8 cellular contexts compared by ENCODE assay signal in genomic region chr1:92831762-92832536, GRCh38. TPM values are rescaled to one million over a fixed set of nuclear protein-coding genes. Genes with fewer than 3 reads are reported as not detected.
DNase-seq lines count a peak whose midpoint lies in the region; ATAC-seq and TF ChIP-seq lines count a peak whose summit lies in the region.

RPL5 (plus strand) TSS chr1:92832040; CDS start chr1:92832115, 75 bp downstream.

- no peaks in the 10 kb centered on the region for H3K9me3 Mint-ChIP-seq in CD4-positive, CD25-positive, alpha-beta regulatory T cell
- no peaks in the 10 kb centered on the region for H3K9me3 Mint-ChIP-seq in dendritic cell treated with granulocyte-macrophage colony-stimulating factor and Interleukin-4, amounts not matched to agents 40 ng/mL and 50 ng/mL, for 4 days

- H3K27me3 ChIP-seq in CD4-positive, CD25-positive, alpha-beta regulatory T cell (ENCODE audit: control insufficient read depth, insufficient read depth, low read length) = no peaks in the 10 kb centered on the region
- no peaks in the 10 kb centered on the region for H3K27me3 ChIP-seq in left lung

- peaks cover 17 to 52% (median 43%) of the 10 kb centered on the region in 4 donors for H3K4me1 Mint-ChIP-seq in CD4-positive, CD25-positive, alpha-beta regulatory T cell
- peaks cover 17% of the 10 kb centered on the region for H3K4me1 Mint-ChIP-seq in dendritic cell treated with granulocyte-macrophage colony-stimulating factor and Interleukin-4, amounts not matched to agents 40 ng/mL and 50 ng/mL, for 4 days (ENCODE audit: low read depth)

- H3K4me3 ChIP-seq in CD4-positive, CD25-positive, alpha-beta regulatory T cell (ENCODE audit: low read depth, low read length) = peak within 1 kb of the TSS; percentile 96
- H3K4me3 ChIP-seq in left lung = peak within 1 kb of the TSS; percentile 74 to 86

- peaks cover 4% of the 10 kb centered on the region for H3K27me3 Mint-ChIP-seq in CD4-positive, CD25-positive, alpha-beta regulatory T cell
- no peaks in the 10 kb centered on the region for H3K27me3 Mint-ChIP-seq in dendritic cell treated with granulocyte-macrophage colony-stimulating factor and Interleukin-4, amounts not matched to agents 40 ng/mL and 50 ng/mL, for 4 days

- DNase-seq in CD4-positive, CD25-positive, alpha-beta regulatory T cell = peak; percentile 95 to 99 (median 98)
- DNase-seq in NCI-H748 (lab: John Stamatoyannopoulos, UW; ENCODE audit: unreplicated experiment) (peak; percentile 93), left lung (peak; percentile 97 to 98)
- peak; percentile 96 for DNase-seq in activated CD4-positive, alpha-beta T cell treated with anti-CD3 and anti-CD28 coated beads, Interleukin-2, amount 50 U/mL, for 1 hour
- peak; percentile 96 to 97 for DNase-seq in stimulated activated CD4-positive, alpha-beta T cell treated with anti-CD3 and anti-CD28 coated beads, Interleukin-2, amount 100 ng/mL, for 48 hours

- peak; percentile 88 to 90 for ATAC-seq in CD4-positive, CD25-positive, alpha-beta regulatory T cell (ENCODE audit: low read depth in 2 of 2)
- peak; percentile 89 for ATAC-seq in GM19372 (IDR thresholded peaks at IDR 0.05; ENCODE audit: low read depth, unreplicated experiment)
- peak; percentile 94 for ATAC-seq in HG03558 (IDR thresholded peaks at IDR 0.05; ENCODE audit: extremely low read depth, unreplicated experiment)
- peak; percentile 98 for ATAC-seq in left lung

- peak within 1 kb of the TSS; percentile 93 for H3K27ac ChIP-seq in CD4-positive, CD25-positive, alpha-beta regulatory T cell (ENCODE audit: insufficient read depth, low read length, poor library complexity, severe bottlenecking)
- H3K27ac ChIP-seq in left lung = peak within 1 kb of the TSS; percentile 86 to 88

- TF ChIP-seq CTCF in left lung (IDR thresholded peaks at IDR 0.05) = peak; percentile 94 to 96

- peaks cover 32% of the 10 kb centered on the region for H3K36me3 ChIP-seq in CD4-positive, CD25-positive, alpha-beta regulatory T cell (ENCODE audit: control insufficient read depth, insufficient read depth, low read length)
- peaks cover 3 to 36% of the 10 kb centered on the region in 2 donors for H3K36me3 ChIP-seq in left lung

- H3K36me3 Mint-ChIP-seq in CD4-positive, CD25-positive, alpha-beta regulatory T cell = peaks cover 36% of the 10 kb centered on the region
- peaks cover 53% of the 10 kb centered on the region for H3K36me3 Mint-ChIP-seq in dendritic cell treated with granulocyte-macrophage colony-stimulating factor and Interleukin-4, amounts not matched to agents 40 ng/mL and 50 ng/mL, for 4 days (ENCODE audit: low read depth)

- H3K4me1 ChIP-seq in CD4-positive, CD25-positive, alpha-beta regulatory T cell (ENCODE audit: control insufficient read depth, insufficient read depth, low read length, poor library complexity, severe bottlenecking) = peaks cover 44% of the 10 kb centered on the region
- H3K4me1 ChIP-seq in left lung = peaks cover 14 to 43% of the 10 kb centered on the region in 2 donors

- peak within 1 kb of the TSS; percentile 96 to 100 (median 98) for H3K4me3 Mint-ChIP-seq in CD4-positive, CD25-positive, alpha-beta regulatory T cell
- H3K4me3 Mint-ChIP-seq in dendritic cell treated with granulocyte-macrophage colony-stimulating factor and Interleukin-4, amounts not matched to agents 40 ng/mL and 50 ng/mL, for 4 days = peak within 1 kb of the TSS; percentile 98

- no peaks in the 10 kb centered on the region for H3K9me3 ChIP-seq in CD4-positive, CD25-positive, alpha-beta regulatory T cell (ENCODE audit: control insufficient read depth in 2 of 2, low read length in 2 of 2)
- no peaks in the 10 kb centered on the region for H3K9me3 ChIP-seq in left lung

- H3K27ac Mint-ChIP-seq in CD4-positive, CD25-positive, alpha-beta regulatory T cell = peak within 1 kb of the TSS; percentile 99 to 100 (median 100)
- peak within 1 kb of the TSS; percentile 96 for H3K27ac Mint-ChIP-seq in dendritic cell treated with granulocyte-macrophage colony-stimulating factor and Interleukin-4, amounts not matched to agents 40 ng/mL and 50 ng/mL, for 4 days

- intact Hi-C loops in dendritic cell treated with granulocyte-macrophage colony-stimulating factor and Interleukin-4, amounts not matched to agents 40 ng/mL and 50 ng/mL, for 4 days (cut with micrococcal nuclease) = loop anchor here (2.0 kb wide), 1 partner anchor 47 kb away; the partner anchor contains the start of gene EVI5
- intact Hi-C loops in left lung (cut with DNase I) = no loop called here

RNA-seq across cellular contexts. Expression of gene RPL5, which starts in this region (rescaled TPM):
- total RNA-seq in CD4-positive, CD25-positive, alpha-beta regulatory T cell = 916 TPM
- polyA plus RNA-seq in CD4-positive, CD25-positive, alpha-beta regulatory T cell = 1,000 to 10,000 TPM; 1,593 to 3,054 (median 2,579) TPM
- 100 to 1,000 TPM; 695 to 747 TPM for total RNA-seq in left lung

Comparison
In these comparisons a context has a peak if more than half of its experiments do, and no peak if none do; other contexts are left out.
1. Peak in every context shown above with its lines: DNase-seq, ATAC-seq, H3K4me3 ChIP-seq and H3K27ac ChIP-seq.